Comparison of ENCODE assay signal across 16 cellular contexts in the genomic region with DNA sequence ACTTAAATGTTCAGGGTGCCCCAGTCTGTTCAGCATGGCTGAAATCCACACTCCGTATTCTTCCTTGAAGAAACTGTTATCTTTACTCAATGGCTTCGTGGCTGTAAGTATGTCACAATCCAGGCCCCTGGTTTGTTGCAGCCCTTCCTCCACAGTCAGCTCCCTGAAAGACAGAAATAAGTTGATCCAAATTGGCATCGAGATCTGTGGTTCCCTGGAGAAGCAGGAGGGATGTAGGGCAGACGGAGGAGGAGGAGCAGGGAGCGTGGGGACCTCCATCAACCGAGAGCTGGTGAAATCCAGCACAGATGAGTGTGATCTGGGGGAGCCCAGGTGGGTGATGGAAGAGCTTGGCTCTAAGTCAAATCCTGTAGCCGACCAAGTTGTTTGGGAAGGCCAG. TPM values are rescaled to one million over a fixed set of nuclear protein-coding genes. Genes with fewer than 3 reads are reported as not detected.
DNase-seq lines count a peak whose midpoint lies in the region; TF ChIP-seq lines count a peak whose summit lies in the region.
"Had no signal": no experiment of that assay in that cellular context is flagged by ENCODE, and none has a peak within 500 bp of the region (broad histone marks: within the 10 kb centered on the region; RNA-seq: fewer than 3 reads in every experiment).

No MANE protein-coding gene starts in this region.

- no peak for TF ChIP-seq EP300 in tibial nerve (IDR thresholded peaks at IDR 0.05)

- H3K4me3 ChIP-seq in tibial nerve (no peak overlapping the region), SJCRH30 (no peak overlapping the region), MM.1S (ENCODE audit: low read length) (no peak overlapping the region)
- H3K4me3 ChIP-seq: body of pancreas had no signal

- H3F3A ChIP-seq in MM.1S (ENCODE audit: insufficient read depth, low read length), result no peaks in the 10 kb centered on the region

- peak; percentile 63 for DNase-seq in MV-4-11 (lab: John Stamatoyannopoulos, UW)
- peak; percentile 31 for DNase-seq in cerebellar cortex (ENCODE audit: low spot score)
- DNase-seq in inferior parietal cortex (ENCODE audit: extremely low spot score), result peak; percentile 48
- DNase-seq in tibial nerve (ENCODE audit: low spot score in 2 of 2), result peak in 1 of 2 donors; percentile 49
- no peak for DNase-seq in NCI-H2029 treated with DMSO at 0.1 percent for 48 hours (lab: John Stamatoyannopoulos, UW)
- DNase-seq in SJCRH30, result no peak
- DNase-seq in MM.1S, result no peak
- DNase-seq: activated CD4-positive, alpha-beta T cell treated with anti-CD3 and anti-CD28 coated beads for 4 hours; body of pancreas; KG1; retina; T-helper 17 cell had no signal

- H3K27ac ChIP-seq in tibial nerve, result peak overlapping the region in 3 of 4 donors; percentile 37 to 72 (median 63)
- H3K27ac ChIP-seq in SJCRH30, result no peak overlapping the region
- H3K27ac ChIP-seq in MM.1S (ENCODE audit: low read length), result no peak overlapping the region
- H3K27ac ChIP-seq: body of pancreas, epithelial cell of prostate had no signal

- TF ChIP-seq CTCF in tibial nerve (IDR thresholded peaks at IDR 0.05), result no peak
- no peak for TF ChIP-seq CTCF in MM.1S (IDR thresholded peaks at IDR 0.05; ENCODE audit: low read length)

- H3K4me1 ChIP-seq in tibial nerve (peaks cover 0 to 29% (median 2%) of the 10 kb centered on the region in 4 donors), SJCRH30 (no peaks in the 10 kb centered on the region), MM.1S (ENCODE audit: low read length) (peaks cover 4% of the 10 kb centered on the region; the same call in 1 of the 2 replicates)

- no peaks in the 10 kb centered on the region for H4K20me1 ChIP-seq in MM.1S (ENCODE audit: insufficient read depth, low read length)

- H3K4me2 ChIP-seq in MM.1S (ENCODE audit: low read depth, low read length), result no peak overlapping the region

- TF ChIP-seq POLR2A in tibial nerve (IDR thresholded peaks at IDR 0.05), result no peak

- WGBS in tibial nerve, 2 donors, result 35 to 39% methylated on average over 7 of the region's 7 CpGs

- H3K36me3 ChIP-seq in tibial nerve, result no peaks in the 10 kb centered on the region
- H3K36me3 ChIP-seq in SJCRH30, result no peaks in the 10 kb centered on the region
- no peaks in the 10 kb centered on the region for H3K36me3 ChIP-seq in MM.1S (replicated peaks; ENCODE audit: insufficient read depth, low read length)

- no peaks in the 10 kb centered on the region for H3K9me2 ChIP-seq in MM.1S (replicated peaks; ENCODE audit: insufficient read depth, low read length)

- H3K79me2 ChIP-seq in MM.1S (ENCODE audit: low read length), result no peaks in the 10 kb centered on the region

- H3K27me3 ChIP-seq in tibial nerve (no peaks in the 10 kb centered on the region), SJCRH30 (no peaks in the 10 kb centered on the region; the same call in 1 of the 2 replicates), MM.1S (replicated peaks; ENCODE audit: insufficient read depth, low read length) (peaks cover 84% of the 10 kb centered on the region)
- H3K27me3 ChIP-seq: body of pancreas had no signal

- no peak overlapping the region for H3K9ac ChIP-seq in MM.1S (ENCODE audit: low read length)

- H3K9me3 ChIP-seq in tibial nerve (no peaks in the 10 kb centered on the region), SJCRH30 (replicated peaks) (no peaks in the 10 kb centered on the region), MM.1S (replicated peaks; ENCODE audit: insufficient read depth, low read length) (no peaks in the 10 kb centered on the region)
- H3K9me3 ChIP-seq: body of pancreas had no signal

- H2AFZ ChIP-seq in MM.1S (ENCODE audit: low read length), result no peak overlapping the region

RNA-seq across cellular contexts. Expression of gene TSPAN16, which starts 0.3 kb away (rescaled TPM):
- not detected for total RNA-seq in tibial nerve
- total RNA-seq in SJCRH30 (2014; rRNA removed; shearing (Covaris generic)), result not detected in 2 replicates
- total RNA-seq: activated T-helper 1 cell treated with anti-CD3 and anti-CD28 coated beads, Interleukin-12 subunit alpha, Interleukin-12 subunit beta, Interleukin-2, Interleukin-4 antibody, amounts not matched to agents 30 ng/mL and 10 ng/mL and 1 ng/mL, durations not matched to agents 14 hours and 24 hours and 36 hours; body of pancreas; mononuclear cell; subcutaneous adipose tissue; T-helper 17 cell had no signal

RNA-seq across cellular contexts. Expression of gene DOCK6, which starts 33.9 kb away (rescaled TPM):
- 10 to 100 TPM; 37.5 to 92.7 (median 49.2) TPM for total RNA-seq in tibial nerve
- 15.2 and 18.3 TPM in 2 replicates for total RNA-seq in SJCRH30 (2014; rRNA removed; shearing (Covaris generic))

RNA-seq across cellular contexts. Expression of gene RAB3D, which starts 43.2 kb away (rescaled TPM):
- 10 to 100 TPM; 12.9 to 20.8 (median 17.9) TPM for total RNA-seq in tibial nerve
- 0.58 and 0.83 TPM in 2 replicates for total RNA-seq in SJCRH30 (2014; rRNA removed; shearing (Covaris generic))

RNA-seq across cellular contexts. Expression of gene TMEM205, which starts 49.8 kb away (rescaled TPM):
- total RNA-seq in tibial nerve, result 100 to 1,000 TPM; 145 to 238 (median 189) TPM
- 38.8 and 39.5 TPM in 2 replicates for total RNA-seq in SJCRH30 (2014; rRNA removed; shearing (Covaris generic))

RNA-seq across cellular contexts. Expression of gene CCDC159, which starts 50.1 kb away (rescaled TPM):
- 10 to 100 TPM; 23.2 to 33.7 (median 30.8) TPM for total RNA-seq in tibial nerve
- total RNA-seq in SJCRH30 (2014; rRNA removed; shearing (Covaris generic)), result not detected in 2 replicates

Comparison
In these comparisons a context has a peak if more than half of its experiments do, and no peak if none do; other contexts are left out.
1. DNase-seq: peak in MV-4-11 (single experiment), cerebellar cortex (single experiment) and inferior parietal cortex (single experiment); none in NCI-H2029 treated with DMSO at 0.1 percent for 48 hours (single experiment), SJCRH30 (0 of 2) and MM.1S (single experiment).
2. H3K27ac ChIP-seq: peak in tibial nerve (3 of 4); none in SJCRH30 (single experiment) and MM.1S (single experiment).